Comparison of ENCODE assay signal across 22 cellular contexts in the genomic region with DNA sequence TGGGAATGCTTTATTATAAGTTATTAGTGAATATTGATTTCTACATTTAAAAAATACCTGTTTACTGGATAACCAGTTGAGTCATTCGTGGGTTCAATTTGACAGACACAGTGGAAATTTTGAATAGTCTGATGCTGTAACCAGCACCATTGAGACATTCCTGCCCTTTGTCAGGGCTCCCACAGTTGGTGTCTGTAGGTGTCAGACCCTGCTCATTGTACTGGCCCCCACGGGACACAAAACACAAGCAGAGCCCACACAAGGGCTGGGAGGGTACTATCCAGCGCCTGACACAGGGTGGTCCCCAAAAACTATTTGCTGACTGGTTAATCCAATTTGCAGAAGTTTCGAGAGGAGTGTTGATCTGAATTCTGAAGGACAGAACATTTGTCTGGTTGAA. TPM values are rescaled to one million over a fixed set of nuclear protein-coding genes. Genes with fewer than 3 reads are reported as not detected.
DNase-seq lines count a peak whose midpoint lies in the region; ATAC-seq, FAIRE-seq and TF ChIP-seq lines count a peak whose summit lies in the region.
"Had no signal": no experiment of that assay in that cellular context is flagged by ENCODE, and none has a peak within 500 bp of the region (broad histone marks: within the 10 kb centered on the region; RNA-seq: fewer than 3 reads in every experiment).

No MANE protein-coding gene starts in this region.

- TF ChIP-seq POLR2A in NB4 (IDR thresholded peaks at IDR 0.05; ENCODE audit: extremely low read depth, insufficient read length) (no peak), GM12878 (IDR thresholded peaks at IDR 0.05; ENCODE audit: low read depth, low read length) (no peak)

- H3K14ac ChIP-seq in neuronal stem cell (ENCODE audit: low read length), result no peak overlapping the region

- intact Hi-C loops in GM12878 (cut with micrococcal nuclease; ENCODE audit: unreplicated experiment), result no loop called here

- no peak overlapping the region for H3K18ac ChIP-seq in neuronal stem cell (ENCODE audit: low read length)

- H3K4me2 ChIP-seq in BLaER1 treated with 17β-estradiol and CSF1 and Interleukin-3, amounts not matched to agents 10 nM and 100 nM, result peak overlapping the region in 6 of 11 experiments; percentile 3 to 97 (median 90); a peak in 11 of 22 replicates
- H3K4me2 ChIP-seq in GM12878 (ENCODE audit: control insufficient read depth, insufficient read depth) (no peak overlapping the region), neuronal stem cell (ENCODE audit: insufficient read depth, low read length, poor library complexity, severe bottlenecking) (no peak overlapping the region)

- 11% methylated on average over 4 of the region's 4 CpGs for WGBS in GM12878 (ENCODE audit: insufficient coverage, insufficient replicate concordance, low lambda C conversion rate, missing lambda C conversion rate)
- WGBS in neuronal stem cell (ENCODE audit: extremely low coverage in 2 of 2, insufficient read length in 2 of 2, insufficient replicate concordance in 1 of 2), 2 donors, result no CpG with 5 or more reads among the region's 4 CpGs

- H2BK12ac ChIP-seq in neuronal stem cell (ENCODE audit: low read length), result no peak overlapping the region

- no peak overlapping the region for H4K91ac ChIP-seq in neuronal stem cell (ENCODE audit: low read depth, low read length, poor library complexity)

- no peak for TF ChIP-seq RAD21 in GM12878 (IDR thresholded peaks at IDR 0.05; ENCODE audit: insufficient read depth, low read depth, low read length)

- POLR2A ChIA-PET in GM12878 (lab: Charles Lee), result interaction anchor here (1.1 kb wide), 1 partner anchor 95 kb away, joined by 4 read pairs; no protein-coding TSS in a partner anchor

- no peak overlapping the region for H4K8ac ChIP-seq in neuronal stem cell (ENCODE audit: low read depth, low read length)

- 0 out of 22 replicates have a peak overlapping the region, but pooled peaks of 1 of the 11 experiments have one; percentile 36 for H3K9ac ChIP-seq in BLaER1 treated with 17β-estradiol and CSF1 and Interleukin-3, amounts not matched to agents 10 nM and 100 nM
- H3K9ac ChIP-seq in GM12878 (ENCODE audit: control insufficient read depth, insufficient read depth, low read length) (no peak overlapping the region), neuronal stem cell (ENCODE audit: low read depth, low read length, poor library complexity) (no peak overlapping the region)

- no peak overlapping the region for H2AFZ ChIP-seq in GM12878 (ENCODE audit: control insufficient read depth, low read depth, low read length)
- no peak overlapping the region for H2AFZ ChIP-seq in neuronal stem cell (ENCODE audit: low read length)

- TF ChIP-seq CTCF in NB4 (IDR thresholded peaks at IDR 0.05; ENCODE audit: low read depth, low read length), result no peak
- TF ChIP-seq CTCF in GM12878 (IDR thresholded peaks at IDR 0.05 in 2 of 3, conservative IDR thresholded peaks at IDR 0.05 in 1 of 3; ENCODE audit: control insufficient read depth in 2 of 3, extremely low read depth in 1 of 3, insufficient read depth in 1 of 3, low read depth in 3 of 3, low read length in 3 of 3), result no peak

- RAD21 ChIA-PET in GM12878 (lab: Charles Lee; ENCODE audit: unreplicated experiment), result interaction anchor here (1.7 to 2.5 kb wide), 2 partner anchors 17 to 91 kb away, joined by 7 to 8 read pairs; no protein-coding TSS in a partner anchor

- no peak overlapping the region for H2BK15ac ChIP-seq in neuronal stem cell (ENCODE audit: low read length)

- H2AK5ac ChIP-seq in neuronal stem cell (ENCODE audit: low read depth, low read length), result no peak overlapping the region

- no peaks in the 10 kb centered on the region for H3K79me2 ChIP-seq in GM12878 (ENCODE audit: control insufficient read depth, insufficient read depth, low read length)

- H3K4me1 ChIP-seq in BLaER1 treated with 17β-estradiol and CSF1 and Interleukin-3, amounts not matched to agents 10 nM and 100 nM, result peaks cover 53 to 97% (median 78%) of the 10 kb centered on the region in 10 experiments
- H3K4me1 ChIP-seq in GM12878 (ENCODE audit: control insufficient read depth, insufficient read depth, low read length) (no peaks in the 10 kb centered on the region), neuronal stem cell (ENCODE audit: control insufficient read depth in 2 of 2, insufficient read depth in 1 of 2, low read depth in 1 of 2, low read length in 2 of 2) (peaks cover 3 to 24% of the 10 kb centered on the region in 2 donors)

- SMC1A ChIA-PET in GM12878 (lab: Charles Lee; ENCODE audit: uncharacterized antibody, unreplicated experiment), result interaction anchor here (0.7 to 5.9 kb wide), 8 partner anchors 12 to 101 kb away, joined by 3 to 36 read pairs (median 5); no protein-coding TSS in a partner anchor

- H3K23ac ChIP-seq in neuronal stem cell (ENCODE audit: low read depth, low read length, poor library complexity), result no peak overlapping the region

- H2BK5ac ChIP-seq in neuronal stem cell (ENCODE audit: low read length), result no peak overlapping the region

- DNase-seq in NB4 (ENCODE audit: low read depth), result peak; percentile 38
- DNase-seq in GM12878 (ENCODE audit: low read depth, low spot score), result no peak
- peak; percentile 31 for DNase-seq in neuronal stem cell (ENCODE audit: low spot score)
- DNase-seq in activated gamma-delta T cell treated with Interleukin-2 at 50 U/mL for 16 hours, result no peak
- no peak for DNase-seq in NCI-H2081 (lab: John Stamatoyannopoulos, UW)
- DNase-seq: GOT3, HCEC 1CT, KBM-7, NCI-H1105 treated with DMSO at 0.1 percent for 48 hours, NCI-H2081 treated with DMSO at 0.1 percent for 48 hours, NCI-H2171 treated with DMSO at 0.1 percent for 48 hours, NCI-H446, NCI-H526, SW 1271 had no signal

- H3K79me1 ChIP-seq in neuronal stem cell (ENCODE audit: low read depth, low read length), result no peaks in the 10 kb centered on the region

- FAIRE-seq in GM12878 (lab: Jason Lieb, UNC), result no peak
- FAIRE-seq: A204.1, D721Med, HepG2 had no signal

- ATAC-seq in GM12878 (peak; percentile 10; the same call in 1 of the 3 replicates), GM21528 (IDR thresholded peaks at IDR 0.05; ENCODE audit: low FRiP score, unreplicated experiment) (no peak)
- ATAC-seq: HepG2, Right ventricle myocardium inferior had no signal

- peaks cover 0 to 15% (median 0%) of the 10 kb centered on the region in 11 experiments; a peak in 3 of 22 replicates for H4K20me1 ChIP-seq in BLaER1 treated with 17β-estradiol and CSF1 and Interleukin-3, amounts not matched to agents 10 nM and 100 nM
- H4K20me1 ChIP-seq in GM12878 (ENCODE audit: control insufficient read depth, insufficient read depth), result no peaks in the 10 kb centered on the region

- no peak for TF ChIP-seq EP300 in GM12878 (IDR thresholded peaks at IDR 0.05; ENCODE audit: borderline replicate concordance in 1 of 2, control insufficient read depth in 1 of 2, low read depth in 2 of 2, low read length in 2 of 2)

- in situ Hi-C loops in GM12878 (cut with MboI), result no loop called here

- H3K9me3 ChIP-seq in BLaER1 treated with 17β-estradiol and CSF1 and Interleukin-3, amounts not matched to agents 10 nM and 100 nM (replicated peaks in 1 of 11), result peaks cover 0 to 8% (median 0%) of the 10 kb centered on the region in 11 experiments; a peak in 1 of 22 replicates
- H3K9me3 ChIP-seq in GM12878 (replicated peaks; ENCODE audit: control insufficient read depth, insufficient read depth, low read length), result no peaks in the 10 kb centered on the region; the same call in 2 of the 3 replicates
- no peaks in the 10 kb centered on the region for H3K9me3 ChIP-seq in neuronal stem cell (replicated peaks in 1 of 2; ENCODE audit: control insufficient read depth in 2 of 2, insufficient read depth in 1 of 2, low read depth in 1 of 2, low read length in 2 of 2)
- H3K9me3 ChIP-seq: SJSA1 had no signal

- H3K4me3 ChIP-seq in BLaER1 treated with 17β-estradiol and CSF1 and Interleukin-3, amounts not matched to agents 10 nM and 100 nM, result no peak overlapping the region
- no peak overlapping the region for H3K4me3 ChIP-seq in NB4 (ENCODE audit: low read depth, low read length)
- no peak overlapping the region for H3K4me3 ChIP-seq in GM12878
- H3K4me3 ChIP-seq in neuronal stem cell (ENCODE audit: low read length in 2 of 2), result no peak overlapping the region
- H3K4me3 ChIP-seq: SJSA1 had no signal

- no peak overlapping the region for H2BK120ac ChIP-seq in neuronal stem cell (ENCODE audit: low read depth, low read length)

- peaks cover 0 to 32% (median 0%) of the 10 kb centered on the region in 11 experiments; a peak in 5 of 22 replicates for H3K36me3 ChIP-seq in BLaER1 treated with 17β-estradiol and CSF1 and Interleukin-3, amounts not matched to agents 10 nM and 100 nM
- H3K36me3 ChIP-seq in GM12878 (ENCODE audit: control insufficient read depth in 2 of 2, insufficient read depth in 2 of 2, low read length in 1 of 2), result no peaks in the 10 kb centered on the region
- no peaks in the 10 kb centered on the region for H3K36me3 ChIP-seq in neuronal stem cell (replicated peaks in 1 of 2; ENCODE audit: control insufficient read depth in 2 of 2, insufficient read depth in 2 of 2, low read length in 2 of 2)
- H3K36me3 ChIP-seq: SJSA1 had no signal

- H3K4ac ChIP-seq in neuronal stem cell (ENCODE audit: low read length), result no peak overlapping the region

- peak overlapping the region in 10 of 11 experiments; percentile 35 to 100 (median 96); a peak in 14 of 22 replicates for H3K27ac ChIP-seq in BLaER1 treated with 17β-estradiol and CSF1 and Interleukin-3, amounts not matched to agents 10 nM and 100 nM
- no peak overlapping the region for H3K27ac ChIP-seq in GM12878 (ENCODE audit: control insufficient read depth, insufficient read depth)
- H3K27ac ChIP-seq in neuronal stem cell (replicated peaks; ENCODE audit: low read length), result no peak overlapping the region
- H3K27ac ChIP-seq: HL-60, SJSA1 had no signal

- H3K27me3 ChIP-seq in BLaER1 treated with 17β-estradiol and CSF1 and Interleukin-3, amounts not matched to agents 10 nM and 100 nM, result no peaks in the 10 kb centered on the region
- no peaks in the 10 kb centered on the region for H3K27me3 ChIP-seq in GM12878 (replicated peaks in 1 of 2; ENCODE audit: control insufficient read depth in 2 of 2, insufficient read depth in 2 of 2, low read length in 1 of 2)
- peaks cover 0 to 2% (median 0%) of the 10 kb centered on the region in 3 experiments for H3K27me3 ChIP-seq in neuronal stem cell (ENCODE audit: control insufficient read depth in 3 of 3, insufficient read depth in 3 of 3, low read depth in 1 of 3, low read length in 3 of 3)
- H3K27me3 ChIP-seq: SJSA1 had no signal

- no TSS peak for BruUV-seq in GM12878 (replicated peaks; lab: Mats Ljungman, UMichigan)

- CTCF ChIA-PET in GM12878 (lab: Yijun Ruan, JAX), result interaction anchor here (1.0 to 1.5 kb wide), 4 partner anchors 17 to 204 kb away, joined by 3 to 6 read pairs (median 3); no protein-coding TSS in a partner anchor

RNA-seq across cellular contexts. Expression of a gene that starts 35.9 kb away (rescaled TPM):
- total RNA-seq in GM12878 (2013; cell fraction: nucleolus; rRNA removed), result 6.3 and 7.2 TPM in 2 replicates
- total RNA-seq in GM12878 (2014; rRNA removed) (0.28 and 0.54 TPM in 2 replicates), GM12878 (2014; rRNA removed; fragmentation: Illumina TruSeq; extraction: Trizol) (0.64 and 0.72 TPM in 2 replicates), GM12878 (2021) (0.45 and 1.0 TPM in 2 replicates)
- polyA plus RNA-seq in GM12878 (2011; ENCODE audit: low read depth), result 0.33 TPM
- polyA plus RNA-seq in GM12878 (2011; rRNA removed) (0.19 and 0.27 TPM in 2 replicates), GM12878 (2014; fragmentation: Illumina TruSeq; extraction: Trizol) (0.98 TPM in 1 of 2 replicates, not detected in the other), GM12878 (2014; fragmentation: Nextera tagmentation; extraction: Ambion mirVana) (under 1 TPM in 1 of 2 experiments, not detected in 1; 0.24 TPM), GM12878 (2014; rRNA removed) (0.30 and 1.2 TPM in 2 replicates), GM12878 (2016; fragmentation: Nextera tagmentation; extraction: Ambion mirVana) (1 to 10 TPM in 1 of 2 experiments, under 1 TPM in 1; 0.86 to 2.8 TPM)
- polyA plus RNA-seq in GM12878 (2011; cell fraction: cytosol; rRNA removed), result 0.37 and 0.52 TPM in 2 replicates
- polyA plus RNA-seq in GM12878 (2011; cell fraction: nucleus; rRNA removed), result 0.33 and 0.98 TPM in 2 replicates
- polyA plus RNA-seq in GM12878 (2012), result 0.35 and 0.94 TPM in 2 replicates
- 0.07 and 0.26 TPM in 2 replicates for polyA minus RNA-seq in GM12878 (2011; rRNA and poly(A)+ RNA removed)
- not detected in 2 replicates for polyA minus RNA-seq in GM12878 (2011; cell fraction: cytosol; rRNA and poly(A)+ RNA removed)
- polyA minus RNA-seq in GM12878 (2011; cell fraction: nucleus; rRNA and poly(A)+ RNA removed), result 0.48 and 0.57 TPM in 2 replicates
- 3.0 TPM for polyA plus RNA-seq in neuronal stem cell (2013, experiment 1 of 2)
- polyA plus RNA-seq in neuronal stem cell (2013, experiment 2 of 2), result 3.2 TPM

Comparison
In these comparisons a context has a peak if more than half of its experiments do, and no peak if none do; other contexts are left out.
1. H3K27ac ChIP-seq: peak in BLaER1 treated with 17β-estradiol and CSF1 and Interleukin-3, amounts not matched to agents 10 nM and 100 nM (10 of 11); none in GM12878 (single experiment) and neuronal stem cell (single experiment).
2. H3K4me2 ChIP-seq: peak in BLaER1 treated with 17β-estradiol and CSF1 and Interleukin-3, amounts not matched to agents 10 nM and 100 nM (6 of 11); none in GM12878 (single experiment) and neuronal stem cell (single experiment).
3. DNase-seq: peak in NB4 (single experiment) and neuronal stem cell (single experiment); none in GM12878 (single experiment), activated gamma-delta T cell treated with Interleukin-2 at 50 U/mL for 16 hours (single experiment) and NCI-H2081 (0 of 2).